ENCODE assay signal across 8 cellular contexts in genomic region chr1:24526940-24527542, GRCh38. TPM values are rescaled to one million over a fixed set of nuclear protein-coding genes. Genes with fewer than 3 reads are reported as not detected.
DNase-seq lines count a peak whose midpoint lies in the region; TF ChIP-seq lines count a peak whose summit lies in the region.

No MANE protein-coding gene starts in this region.

- intact Hi-C loops in CD4-positive, alpha-beta memory T cell (cut with micrococcal nuclease), result loop anchor here (1.0 to 5.0 kb wide), 5 partner anchors 8 to 330 kb away; partner anchors contain the start of gene NIPAL3
- intact Hi-C loops in esophagus muscularis mucosa (cut with DNase I), result no loop called here
- intact Hi-C loops in posterior vena cava (cut with DNase I), result no loop called here

- peaks cover 46 to 82% (median 63%) of the 10 kb centered on the region in 4 donors for H3K4me1 Mint-ChIP-seq in CD4-positive, alpha-beta memory T cell

- H3K9me3 Mint-ChIP-seq in CD4-positive, alpha-beta memory T cell, result peaks cover 0 to 1% (median 0%) of the 10 kb centered on the region in 8 donors

- TF ChIP-seq POLR2A in esophagus muscularis mucosa (IDR thresholded peaks at IDR 0.05; ENCODE audit: low read depth), result no peak

- no peak for TF ChIP-seq EP300 in esophagus muscularis mucosa (IDR thresholded peaks at IDR 0.05)

- TF ChIP-seq CTCF in HFF-Myc (IDR thresholded peaks at IDR 0.05; ENCODE audit: low read depth, low read length, missing control alignments) (peak; percentile 54), esophagus muscularis mucosa (IDR thresholded peaks at IDR 0.05) (peak; percentile 29 to 42 (median 42))

- POLR2A ChIA-PET in CD4-positive, alpha-beta memory T cell (lab: Charles Lee; ENCODE audit: partially characterized antibody), result interaction anchor here (0.7 to 4.9 kb wide), 9 partner anchors 8 to 328 kb away, joined by 3 to 26 read pairs (median 11); partner anchors contain the start of genes NIPAL3 and RCAN3

- H3K4me1 ChIP-seq in CD4-positive, alpha-beta memory T cell (ENCODE audit: insufficient read depth, low read length), result peaks cover 71% of the 10 kb centered on the region
- no peaks in the 10 kb centered on the region for H3K4me1 ChIP-seq in esophagus muscularis mucosa

- H3K9me3 ChIP-seq in CD4-positive, alpha-beta memory T cell (ENCODE audit: control insufficient read depth in 1 of 2, low read length in 2 of 2), result no peaks in the 10 kb centered on the region
- no peaks in the 10 kb centered on the region for H3K9me3 ChIP-seq in esophagus muscularis mucosa

- H3K4me3 Mint-ChIP-seq in CD4-positive, alpha-beta memory T cell, result peak overlapping the region in 3 of 8 donors; percentile 36 to 58 (median 52)

- peaks cover 34 to 58% of the 10 kb centered on the region in 2 donors for H3K36me3 Mint-ChIP-seq in CD4-positive, alpha-beta memory T cell

- H3K27ac ChIP-seq in CD4-positive, alpha-beta memory T cell (ENCODE audit: low read depth, low read length), result peak overlapping the region; percentile 31
- no peak overlapping the region for H3K27ac ChIP-seq in esophagus muscularis mucosa (replicated peaks in 1 of 4)

- WGBS in esophagus muscularis mucosa, result 88% methylated on average over 8 of the region's 8 CpGs

- CTCF ChIA-PET in CD4-positive, alpha-beta memory T cell (lab: Charles Lee; ENCODE audit: partially characterized antibody), result interaction anchor here (0.9 to 8.0 kb wide), 29 partner anchors 9 to 377 kb away, joined by 3 to 122 read pairs (median 4); partner anchors contain the start of genes NIPAL3, RCAN3 and STPG1

- H3K36me3 ChIP-seq in CD4-positive, alpha-beta memory T cell (ENCODE audit: insufficient read depth, low read length), result peaks cover 23% of the 10 kb centered on the region
- peaks cover 0 to 14% (median 0%) of the 10 kb centered on the region in 4 donors for H3K36me3 ChIP-seq in esophagus muscularis mucosa

- no peak overlapping the region for H3K4me3 ChIP-seq in CD4-positive, alpha-beta memory T cell (ENCODE audit: low read length in 2 of 2)
- H3K4me3 ChIP-seq in HFF-Myc (replicated peaks; ENCODE audit: low read depth, low read length) (no peak overlapping the region), esophagus muscularis mucosa (no peak overlapping the region)

- H3K27ac Mint-ChIP-seq in CD4-positive, alpha-beta memory T cell, result peak overlapping the region; percentile 65 to 94 (median 87)

- H3K27me3 Mint-ChIP-seq in CD4-positive, alpha-beta memory T cell, result no peaks in the 10 kb centered on the region

- H3K27me3 ChIP-seq in CD4-positive, alpha-beta memory T cell (ENCODE audit: insufficient read depth, low read length), result no peaks in the 10 kb centered on the region
- no peaks in the 10 kb centered on the region for H3K27me3 ChIP-seq in esophagus muscularis mucosa

- peak; percentile 47 to 59 (median 53) for DNase-seq in CD4-positive, alpha-beta memory T cell
- no peak for DNase-seq in HFF-Myc (ENCODE audit: extremely low read depth, low read depth)
- peak; percentile 68 for DNase-seq in activated CD4-positive, alpha-beta T cell treated with anti-CD3 and anti-CD28 coated beads for 48 hours
- no peak for DNase-seq in esophagus muscularis mucosa (ENCODE audit: extremely low spot score)
- DNase-seq in stimulated activated CD8-positive, alpha-beta memory T cell treated with anti-CD3 and anti-CD28 coated beads, Interleukin-12 subunit alpha, Interleukin-12 subunit beta, amount 100 ng/mL, for 1 hour (ENCODE audit: low read depth), result peak; percentile 39
- no peak for DNase-seq in SKM-1 (lab: John Stamatoyannopoulos, UW; ENCODE audit: unreplicated experiment)
- no peak for DNase-seq in posterior vena cava (ENCODE audit: low spot score)
- no peak for DNase-seq in GM19240 (ENCODE audit: insufficient read length, low spot score)

RNA-seq across cellular contexts. Expression of gene RCAN3, which starts 24.4 kb away (rescaled TPM):
- total RNA-seq in CD4-positive, alpha-beta memory T cell, result 100 to 1,000 TPM; 171 to 178 TPM
- polyA plus RNA-seq in CD4-positive, alpha-beta memory T cell, result 100 to 1,000 TPM; 112 to 123 TPM
- total RNA-seq in esophagus muscularis mucosa (10 to 100 TPM in 2 of 4 donors, 1 to 10 TPM in 2; 5.3 to 14.0 (median 9.3) TPM), posterior vena cava (1 to 10 TPM; 6.0 to 9.9 TPM)

RNA-seq across cellular contexts. Expression of gene NCMAP, which starts 28.8 kb away (rescaled TPM):
- not detected for total RNA-seq in CD4-positive, alpha-beta memory T cell
- polyA plus RNA-seq in CD4-positive, alpha-beta memory T cell, result under 1 TPM; 0.10 to 0.12 TPM
- total RNA-seq in esophagus muscularis mucosa (under 1 TPM in 3 of 4 donors, not detected in 1; 0.17 to 0.65 (median 0.34) TPM), posterior vena cava (not detected)

Comparison
In these comparisons a context has a peak if more than half of its experiments do, and no peak if none do; other contexts are left out.
1. DNase-seq: peak in CD4-positive, alpha-beta memory T cell (5 of 5), activated CD4-positive, alpha-beta T cell treated with anti-CD3 and anti-CD28 coated beads for 48 hours (single experiment) and stimulated activated CD8-positive, alpha-beta memory T cell treated with anti-CD3 and anti-CD28 coated beads, Interleukin-12 subunit alpha, Interleukin-12 subunit beta, amount 100 ng/mL, for 1 hour (single experiment); none in HFF-Myc (single experiment), esophagus muscularis mucosa (single experiment), SKM-1 (single experiment), posterior vena cava (single experiment) and GM19240 (single experiment).
2. RNA of gene RCAN3, which starts 24.4 kb away (total RNA-seq): 171 to 178 TPM in CD4-positive, alpha-beta memory T cell; 5.3 to 14.0 TPM in esophagus muscularis mucosa and 6.0 to 9.9 TPM in posterior vena cava; every median in the first group is over 10 times any median in the second.